Comparison of ENCODE assay signal across 9 cellular contexts in genomic region chr19:36060430-36060829, GRCh38. TPM values are rescaled to one million over a fixed set of nuclear protein-coding genes. Genes with fewer than 3 reads are reported as not detected.
DNase-seq lines count a peak whose midpoint lies in the region; ATAC-seq and TF ChIP-seq lines count a peak whose summit lies in the region.
"Had no signal": no experiment of that assay in that cellular context is flagged by ENCODE, and none has a peak within 500 bp of the region (broad histone marks: within the 10 kb centered on the region; RNA-seq: fewer than 3 reads in every experiment).

No MANE protein-coding gene starts in this region.

- no peak for TF ChIP-seq EP300 in stomach (IDR thresholded peaks at IDR 0.05)

- H3K4me3 ChIP-seq in brain microvascular endothelial cell (ENCODE audit: low read depth, low read length) (no peak overlapping the region), stomach (no peak overlapping the region)

- H3K27me3 ChIP-seq in brain microvascular endothelial cell (replicated peaks) (no peaks in the 10 kb centered on the region), stomach (no peaks in the 10 kb centered on the region)
- H3K27me3 ChIP-seq: neutrophil had no signal

- H3K9me3 ChIP-seq in stomach: no peaks in the 10 kb centered on the region
- H3K9me3 ChIP-seq: neutrophil had no signal

- no peak for ATAC-seq in HG02642 (IDR thresholded peaks at IDR 0.05; ENCODE audit: poor library complexity, unreplicated experiment)

- H3K36me3 ChIP-seq in brain microvascular endothelial cell (replicated peaks): no peaks in the 10 kb centered on the region
- H3K36me3 ChIP-seq in stomach: peaks cover 0 to 7% (median 0%) of the 10 kb centered on the region in 4 donors

- no peak for TF ChIP-seq POLR2A in stomach (IDR thresholded peaks at IDR 0.05)

- intact Hi-C loops in stomach (cut with DNase I; ENCODE audit: low total_unique reads): no loop called here

- peak; percentile 85 for TF ChIP-seq CTCF in brain microvascular endothelial cell (IDR thresholded peaks at IDR 0.05; ENCODE audit: low read depth, low read length, missing control alignments)
- peak in 5 of 7 experiments; percentile 29 to 37 (median 36) for TF ChIP-seq CTCF in stomach (IDR thresholded peaks at IDR 0.05)

- DNase-seq in DMS 273 (lab: John Stamatoyannopoulos, UW; ENCODE audit: unreplicated experiment) (peak; percentile 59), DMS 273 treated with DMSO at 0.1 percent for 48 hours (lab: John Stamatoyannopoulos, UW) (no peak), NCI-H69 (lab: John Stamatoyannopoulos, UW) (peak; percentile 15), brain microvascular endothelial cell (peak; percentile 58), islet precursor cell (peak; percentile 74), stomach (peak; percentile 53)
- no peak for DNase-seq in stimulated activated naive CD4-positive, alpha-beta T cell treated with Interleukin-2 at 50 U/mL for 16 hours (lab: John Stamatoyannopoulos, UW)

- in situ Hi-C loops in brain microvascular endothelial cell (cut with HindIII; ENCODE audit: low pct_ligation_motif_present, low sequenced_read_pairs): no loop called here

- H3K27ac ChIP-seq in brain microvascular endothelial cell (no peak overlapping the region), stomach (no peak overlapping the region)
- H3K27ac ChIP-seq: neutrophil had no signal

- peaks cover 4 to 8% (median 5%) of the 10 kb centered on the region in 4 donors for H3K4me1 ChIP-seq in stomach

- 70 to 88% (median 81%) methylated on average over 4 of the region's 4 CpGs for WGBS in stomach, 5 donors

RNA-seq across cellular contexts. Expression of gene WDR62, which starts 5.7 kb away (rescaled TPM):
- total RNA-seq in stomach: 10 to 100 TPM in 1 of 5 donors, 1 to 10 TPM in 3, under 1 TPM in 1; 0.29 to 15.2 (median 2.7) TPM
- polyA plus RNA-seq in stomach: 1 to 10 TPM in 2 of 3 donors, under 1 TPM in 1; 0.31 to 1.3 (median 1.2) TPM

RNA-seq across cellular contexts. Expression of gene THAP8, which starts 6.3 kb away (rescaled TPM):
- total RNA-seq in stomach: 10 to 100 TPM in 1 of 5 donors, 1 to 10 TPM in 1, under 1 TPM in 2, not detected in 1; 0.29 to 12.8 (median 5.1) TPM
- polyA plus RNA-seq in stomach: 1 to 10 TPM; 4.4 to 4.7 (median 4.7) TPM

RNA-seq across cellular contexts. Expression of gene CLIP3, which starts 27.8 kb away (rescaled TPM):
- total RNA-seq in stomach: 10 to 100 TPM in 1 of 5 donors, 1 to 10 TPM in 4; 1.8 to 17.1 (median 7.5) TPM
- 1 to 10 TPM; 4.5 to 8.3 (median 5.5) TPM for polyA plus RNA-seq in stomach

RNA-seq across cellular contexts. Expression of gene ALKBH6, which starts 46.4 kb away (rescaled TPM):
- 100 to 1,000 TPM in 2 of 5 donors, 10 to 100 TPM in 1, 1 to 10 TPM in 2; 8.8 to 187 (median 44.2) TPM for total RNA-seq in stomach
- 10 to 100 TPM in 2 of 3 donors, 1 to 10 TPM in 1; 9.8 to 25.8 (median 13.7) TPM for polyA plus RNA-seq in stomach

RNA-seq across cellular contexts. Expression of gene OVOL3, which starts 50.5 kb away (rescaled TPM):
- total RNA-seq in stomach: not detected
- polyA plus RNA-seq in stomach: not detected

Comparison
In these comparisons a context has a peak if more than half of its experiments do, and no peak if none do; other contexts are left out.
1. DNase-seq: peak in DMS 273 (single experiment), NCI-H69 (single experiment), brain microvascular endothelial cell (single experiment), islet precursor cell (single experiment) and stomach (single experiment); none in DMS 273 treated with DMSO at 0.1 percent for 48 hours (single experiment) and stimulated activated naive CD4-positive, alpha-beta T cell treated with Interleukin-2 at 50 U/mL for 16 hours (single experiment).